ENCODE assay signal across 15 cellular contexts in the genomic region with DNA sequence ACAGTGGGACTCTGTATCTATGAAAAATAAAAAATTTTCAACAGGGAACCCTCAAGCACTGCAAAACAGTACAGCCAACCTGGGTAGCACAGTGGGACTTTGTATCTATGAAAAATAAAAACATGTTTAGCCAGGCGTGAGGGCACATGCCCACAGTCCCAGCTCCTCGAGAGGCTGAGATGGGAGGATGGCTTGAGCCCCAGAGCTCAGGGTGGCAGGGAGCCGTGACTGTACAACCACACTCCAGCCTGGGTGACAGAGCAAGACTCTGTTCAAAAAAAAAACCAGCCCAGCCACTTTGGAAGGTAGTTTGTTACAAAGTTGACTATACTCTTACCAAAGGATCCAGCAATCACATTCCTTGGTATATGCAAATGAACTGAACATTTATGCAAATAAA.
"Had no signal": no experiment of that assay in that cellular context is flagged by ENCODE, and none has a peak within 500 bp of the region (broad histone marks: within the 10 kb centered on the region; RNA-seq: fewer than 3 reads in every experiment).

No MANE protein-coding gene starts in this region.

- H3K9me3 ChIP-seq: testis had no signal

- ATAC-seq: activated naive CD4-positive, alpha-beta T cell treated with anti-CD3 and anti-CD28 coated beads, Interleukin-2, amount 50 U/mL, for 72 hours; sciatic nerve had no signal

- H3K27ac Mint-ChIP-seq: activated naive CD4-positive, alpha-beta T cell treated with anti-CD3 and anti-CD28 coated beads, Interleukin-2, amount 50 U/mL, for 72 hours; activated T-helper 2 cell treated with anti-CD3 and anti-CD28 coated beads, Interferon-gamma antibody, Interleukin-2, Interleukin-4, amounts not matched to agents 10 μg/mL and 5 μg/mL and 100 μg/mL, durations not matched to agents 14 hours and 24 hours and 36 hours; endodermal cell; neural progenitor cell had no signal

- FAIRE-seq: urothelium cell line had no signal

- H3K27ac ChIP-seq: neural progenitor cell, testis had no signal

- H3K4me2 ChIP-seq: neural progenitor cell had no signal

- H3K36me3 ChIP-seq: neural progenitor cell had no signal

- H3K4me3 Mint-ChIP-seq: endodermal cell, neural progenitor cell had no signal

- H3K36me3 Mint-ChIP-seq: activated naive CD4-positive, alpha-beta T cell treated with anti-CD3 and anti-CD28 coated beads, Interleukin-2, amount 50 U/mL, for 72 hours; neural progenitor cell had no signal

- H3K27me3 ChIP-seq: neural progenitor cell, testis had no signal

- H3K9me3 Mint-ChIP-seq: endodermal cell had no signal

- H3K9ac ChIP-seq: neural progenitor cell had no signal

- H3K4me3 ChIP-seq: neural progenitor cell, testis had no signal

- DNase-seq: activated CD4-positive, alpha-beta T cell treated with anti-CD3 and anti-CD28 coated beads, Interleukin-2, amount 50 U/mL, for 1 hour; activated CD4-positive, CD25-positive, alpha-beta regulatory T cell; amygdala; endodermal cell; erythroblast; glutamatergic neuron; midbrain; stimulated activated CD4-positive, alpha-beta T cell treated with anti-CD3 and anti-CD28 coated beads, Interleukin-12 subunit alpha, Interleukin-12 subunit beta, amount 100 ng/mL, for 4 hours; stimulated activated naive CD4-positive, alpha-beta T cell treated with Interleukin-2 at 50 U/mL for 16 hours; testis had no signal
